9 cellular contexts compared by ENCODE assay signal in genomic region chr12:76820888-76821482, GRCh38. TPM values are rescaled to one million over a fixed set of nuclear protein-coding genes. Genes with fewer than 3 reads are reported as not detected.
DNase-seq lines count a peak whose midpoint lies in the region; ATAC-seq and TF ChIP-seq lines count a peak whose summit lies in the region.
"Had no signal": no experiment of that assay in that cellular context is flagged by ENCODE, and none has a peak within 500 bp of the region (broad histone marks: within the 10 kb centered on the region; RNA-seq: fewer than 3 reads in every experiment).

No MANE protein-coding gene starts in this region.

- H3K27me3 ChIP-seq in WERI-Rb-1 (ENCODE audit: insufficient read depth, low read depth, severe bottlenecking), result no peaks in the 10 kb centered on the region

- DNase-seq in Caki2 (ENCODE audit: low read depth), result peak; percentile 16
- DNase-seq in HS-5 (ENCODE audit: low read depth), result peak; percentile 13
- DNase-seq in WERI-Rb-1, result peak; percentile 48
- peak; percentile 58 for DNase-seq in iPS-NIHi11 (ENCODE audit: low spot score)
- no peak for DNase-seq in occipital lobe (lab: John Stamatoyannopoulos, UW)

- H3K4me3 ChIP-seq in WERI-Rb-1 (ENCODE audit: low read depth, low read length), result no peak overlapping the region
- H3K4me3 ChIP-seq: lung had no signal

- in situ Hi-C loops in Caki2 (cut with HindIII; ENCODE audit: low pct_unique_long_range_greater_than_20kb, low sequenced_read_pairs), result no loop called here

- H3K9me3 ChIP-seq in WERI-Rb-1 (ENCODE audit: severe bottlenecking), result no peaks in the 10 kb centered on the region

- ATAC-seq in HG03432 (IDR thresholded peaks at IDR 0.05; ENCODE audit: unreplicated experiment), result no peak
- ATAC-seq in GM21737 (IDR thresholded peaks at IDR 0.05; ENCODE audit: unreplicated experiment), result no peak
- ATAC-seq in GM19397 (IDR thresholded peaks at IDR 0.05; ENCODE audit: unreplicated experiment), result no peak

- H3K27ac ChIP-seq in WERI-Rb-1, result no peak overlapping the region

- H3K36me3 ChIP-seq in WERI-Rb-1, result peaks cover 15% of the 10 kb centered on the region

- TF ChIP-seq CTCF in WERI-Rb-1 (IDR thresholded peaks at IDR 0.05; ENCODE audit: low read depth, low read length), result peak; percentile 56

RNA-seq across cellular contexts. Expression of gene ZDHHC17, which starts 57.1 kb away (rescaled TPM):
- total RNA-seq in Caki2 (2014; rRNA removed; shearing (Covaris generic); ENCODE audit: low replicate concordance), result 15.7 and 50.7 TPM in 2 replicates
- total RNA-seq in occipital lobe, result 300 TPM

RNA-seq across cellular contexts. Expression of gene CSRP2, which starts 57.8 kb away (rescaled TPM):
- 53.3 and 58.8 TPM in 2 replicates for total RNA-seq in Caki2 (2014; rRNA removed; shearing (Covaris generic); ENCODE audit: low replicate concordance)
- 149 TPM for total RNA-seq in occipital lobe
